1 cellular context compared by ENCODE assay signal in the genomic region with DNA sequence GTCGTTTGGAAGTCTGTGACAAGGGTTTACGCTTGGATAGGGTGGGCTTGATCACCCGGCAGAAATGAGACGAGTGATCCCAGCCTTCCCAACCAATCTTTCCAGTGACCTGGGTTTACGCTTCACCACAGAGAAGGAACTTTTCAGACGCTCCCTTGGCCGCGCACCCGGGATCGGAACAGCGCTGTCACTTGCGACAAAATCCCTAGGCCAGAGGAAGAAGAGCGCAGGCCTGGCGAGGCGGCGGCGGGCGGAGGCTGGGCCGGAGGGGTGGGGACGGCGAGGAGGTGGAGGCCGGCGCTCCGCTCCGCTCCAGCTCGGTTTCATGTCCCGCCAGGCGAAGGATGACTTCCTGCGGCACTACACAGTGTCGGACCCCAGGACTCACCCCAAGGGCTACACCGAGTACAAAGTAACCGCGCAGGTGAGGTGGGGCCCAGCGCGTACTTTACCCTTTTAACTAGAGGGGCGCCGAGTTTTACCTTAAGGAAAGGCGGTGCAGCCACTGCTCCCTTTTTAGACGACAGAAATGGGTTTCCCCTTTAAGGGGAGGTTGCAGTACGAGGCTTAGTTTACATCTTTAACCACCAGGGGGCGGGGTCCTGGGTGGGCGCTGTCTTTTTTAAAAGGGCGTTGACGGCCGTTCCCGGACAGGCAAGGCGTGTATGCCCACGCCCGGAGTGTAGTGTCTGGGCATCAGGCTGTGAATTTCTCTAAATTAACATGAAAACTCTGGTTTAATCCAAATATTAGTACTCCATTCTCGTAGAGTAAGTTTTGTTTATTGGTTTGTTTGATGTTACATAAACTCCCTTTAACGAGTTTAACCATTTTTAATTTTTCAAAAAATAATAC.
TF ChIP-seq lines count a peak whose summit lies in the region.

A gene with protein sequence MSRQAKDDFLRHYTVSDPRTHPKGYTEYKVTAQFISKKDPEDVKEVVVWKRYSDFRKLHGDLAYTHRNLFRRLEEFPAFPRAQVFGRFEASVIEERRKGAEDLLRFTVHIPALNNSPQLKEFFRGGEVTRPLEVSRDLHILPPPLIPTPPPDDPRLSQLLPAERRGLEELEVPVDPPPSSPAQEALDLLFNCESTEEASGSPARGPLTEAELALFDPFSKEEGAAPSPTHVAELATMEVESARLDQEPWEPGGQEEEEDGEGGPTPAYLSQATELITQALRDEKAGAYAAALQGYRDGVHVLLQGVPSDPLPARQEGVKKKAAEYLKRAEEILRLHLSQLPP (plus strand): TSS at position 227 of the 855 bp plus-strand sequence. CDS start 99 bp downstream, at position 326.

TF ChIP-seq in HepG2, 621 proteins besides CTCF, POLR2A, EP300 and RAD21 (continues in another document):
- TF ChIP-seq, protein P1, sequence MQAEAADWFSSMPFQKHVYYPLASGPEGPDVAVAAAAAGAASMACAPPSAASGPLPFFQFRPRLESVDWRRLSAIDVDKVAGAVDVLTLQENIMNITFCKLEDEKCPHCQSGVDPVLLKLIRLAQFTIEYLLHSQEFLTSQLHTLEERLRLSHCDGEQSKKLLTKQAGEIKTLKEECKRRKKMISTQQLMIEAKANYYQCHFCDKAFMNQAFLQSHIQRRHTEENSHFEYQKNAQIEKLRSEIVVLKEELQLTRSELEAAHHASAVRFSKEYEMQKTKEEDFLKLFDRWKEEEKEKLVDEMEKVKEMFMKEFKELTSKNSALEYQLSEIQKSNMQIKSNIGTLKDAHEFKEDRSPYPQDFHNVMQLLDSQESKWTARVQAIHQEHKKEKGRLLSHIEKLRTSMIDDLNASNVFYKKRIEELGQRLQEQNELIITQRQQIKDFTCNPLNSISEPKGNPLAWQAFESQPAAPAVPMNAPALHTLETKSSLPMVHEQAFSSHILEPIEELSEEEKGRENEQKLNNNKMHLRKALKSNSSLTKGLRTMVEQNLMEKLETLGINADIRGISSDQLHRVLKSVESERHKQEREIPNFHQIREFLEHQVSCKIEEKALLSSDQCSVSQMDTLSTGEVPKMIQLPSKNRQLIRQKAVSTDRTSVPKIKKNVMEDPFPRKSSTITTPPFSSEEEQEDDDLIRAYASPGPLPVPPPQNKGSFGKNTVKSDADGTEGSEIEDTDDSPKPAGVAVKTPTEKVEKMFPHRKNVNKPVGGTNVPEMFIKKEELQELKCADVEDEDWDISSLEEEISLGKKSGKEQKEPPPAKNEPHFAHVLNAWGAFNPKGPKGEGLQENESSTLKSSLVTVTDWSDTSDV (CRISPR knock-in tag; IDR thresholded peaks at IDR 0.05): 0 out of 2 replicates have a peak, but pooled peaks have one; percentile 89
- TF ChIP-seq PPARG (CRISPR knock-in tag; conservative IDR thresholded peaks at IDR 0.05) (no peak; the same call in 1 of the 2 replicates), ZBTB7B (CRISPR knock-in tag; IDR thresholded peaks at IDR 0.05) (peak; percentile 27; the same call in 1 of the 2 replicates), BHLHE40 (IDR thresholded peaks at IDR 0.05; ENCODE audit: low read length) (no peak), ZNF768 (CRISPR knock-in tag; IDR thresholded peaks at IDR 0.05) (peak; percentile 61; the same call in 1 of the 2 replicates), SP4 (CRISPR knock-in tag; IDR thresholded peaks at IDR 0.05) (no peak; the same call in 1 of the 2 replicates)
- TF ChIP-seq, protein P2, sequence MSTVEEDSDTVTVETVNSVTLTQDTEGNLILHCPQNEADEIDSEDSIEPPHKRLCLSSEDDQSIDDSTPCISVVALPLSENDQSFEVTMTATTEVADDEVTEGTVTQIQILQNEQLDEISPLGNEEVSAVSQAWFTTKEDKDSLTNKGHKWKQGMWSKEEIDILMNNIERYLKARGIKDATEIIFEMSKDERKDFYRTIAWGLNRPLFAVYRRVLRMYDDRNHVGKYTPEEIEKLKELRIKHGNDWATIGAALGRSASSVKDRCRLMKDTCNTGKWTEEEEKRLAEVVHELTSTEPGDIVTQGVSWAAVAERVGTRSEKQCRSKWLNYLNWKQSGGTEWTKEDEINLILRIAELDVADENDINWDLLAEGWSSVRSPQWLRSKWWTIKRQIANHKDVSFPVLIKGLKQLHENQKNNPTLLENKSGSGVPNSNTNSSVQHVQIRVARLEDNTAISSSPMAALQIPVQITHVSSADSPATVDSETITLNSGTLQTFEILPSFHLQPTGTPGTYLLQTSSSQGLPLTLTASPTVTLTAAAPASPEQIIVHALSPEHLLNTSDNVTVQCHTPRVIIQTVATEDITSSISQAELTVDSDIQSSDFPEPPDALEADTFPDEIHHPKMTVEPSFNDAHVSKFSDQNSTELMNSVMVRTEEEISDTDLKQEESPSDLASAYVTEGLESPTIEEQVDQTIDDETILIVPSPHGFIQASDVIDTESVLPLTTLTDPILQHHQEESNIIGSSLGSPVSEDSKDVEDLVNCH (CRISPR knock-in tag; IDR thresholded peaks at IDR 0.05): no peak
- TF ChIP-seq, protein P3, sequence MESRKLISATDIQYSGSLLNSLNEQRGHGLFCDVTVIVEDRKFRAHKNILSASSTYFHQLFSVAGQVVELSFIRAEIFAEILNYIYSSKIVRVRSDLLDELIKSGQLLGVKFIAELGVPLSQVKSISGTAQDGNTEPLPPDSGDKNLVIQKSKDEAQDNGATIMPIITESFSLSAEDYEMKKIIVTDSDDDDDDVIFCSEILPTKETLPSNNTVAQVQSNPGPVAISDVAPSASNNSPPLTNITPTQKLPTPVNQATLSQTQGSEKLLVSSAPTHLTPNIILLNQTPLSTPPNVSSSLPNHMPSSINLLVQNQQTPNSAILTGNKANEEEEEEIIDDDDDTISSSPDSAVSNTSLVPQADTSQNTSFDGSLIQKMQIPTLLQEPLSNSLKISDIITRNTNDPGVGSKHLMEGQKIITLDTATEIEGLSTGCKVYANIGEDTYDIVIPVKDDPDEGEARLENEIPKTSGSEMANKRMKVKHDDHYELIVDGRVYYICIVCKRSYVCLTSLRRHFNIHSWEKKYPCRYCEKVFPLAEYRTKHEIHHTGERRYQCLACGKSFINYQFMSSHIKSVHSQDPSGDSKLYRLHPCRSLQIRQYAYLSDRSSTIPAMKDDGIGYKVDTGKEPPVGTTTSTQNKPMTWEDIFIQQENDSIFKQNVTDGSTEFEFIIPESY (CRISPR knock-in tag; IDR thresholded peaks at IDR 0.05): peak; percentile 41; the same call in 1 of the 2 replicates
- TF ChIP-seq, protein P4, sequence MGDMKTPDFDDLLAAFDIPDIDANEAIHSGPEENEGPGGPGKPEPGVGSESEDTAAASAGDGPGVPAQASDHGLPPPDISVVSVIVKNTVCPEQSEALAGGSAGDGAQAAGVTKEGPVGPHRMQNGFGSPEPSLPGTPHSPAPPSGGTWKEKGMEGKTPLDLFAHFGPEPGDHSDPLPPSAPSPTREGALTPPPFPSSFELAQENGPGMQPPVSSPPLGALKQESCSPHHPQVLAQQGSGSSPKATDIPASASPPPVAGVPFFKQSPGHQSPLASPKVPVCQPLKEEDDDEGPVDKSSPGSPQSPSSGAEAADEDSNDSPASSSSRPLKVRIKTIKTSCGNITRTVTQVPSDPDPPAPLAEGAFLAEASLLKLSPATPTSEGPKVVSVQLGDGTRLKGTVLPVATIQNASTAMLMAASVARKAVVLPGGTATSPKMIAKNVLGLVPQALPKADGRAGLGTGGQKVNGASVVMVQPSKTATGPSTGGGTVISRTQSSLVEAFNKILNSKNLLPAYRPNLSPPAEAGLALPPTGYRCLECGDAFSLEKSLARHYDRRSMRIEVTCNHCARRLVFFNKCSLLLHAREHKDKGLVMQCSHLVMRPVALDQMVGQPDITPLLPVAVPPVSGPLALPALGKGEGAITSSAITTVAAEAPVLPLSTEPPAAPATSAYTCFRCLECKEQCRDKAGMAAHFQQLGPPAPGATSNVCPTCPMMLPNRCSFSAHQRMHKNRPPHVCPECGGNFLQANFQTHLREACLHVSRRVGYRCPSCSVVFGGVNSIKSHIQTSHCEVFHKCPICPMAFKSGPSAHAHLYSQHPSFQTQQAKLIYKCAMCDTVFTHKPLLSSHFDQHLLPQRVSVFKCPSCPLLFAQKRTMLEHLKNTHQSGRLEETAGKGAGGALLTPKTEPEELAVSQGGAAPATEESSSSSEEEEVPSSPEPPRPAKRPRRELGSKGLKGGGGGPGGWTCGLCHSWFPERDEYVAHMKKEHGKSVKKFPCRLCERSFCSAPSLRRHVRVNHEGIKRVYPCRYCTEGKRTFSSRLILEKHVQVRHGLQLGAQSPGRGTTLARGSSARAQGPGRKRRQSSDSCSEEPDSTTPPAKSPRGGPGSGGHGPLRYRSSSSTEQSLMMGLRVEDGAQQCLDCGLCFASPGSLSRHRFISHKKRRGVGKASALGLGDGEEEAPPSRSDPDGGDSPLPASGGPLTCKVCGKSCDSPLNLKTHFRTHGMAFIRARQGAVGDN (CRISPR knock-in tag; IDR thresholded peaks at IDR 0.05): peak; percentile 91
- TF ChIP-seq, protein P5, sequence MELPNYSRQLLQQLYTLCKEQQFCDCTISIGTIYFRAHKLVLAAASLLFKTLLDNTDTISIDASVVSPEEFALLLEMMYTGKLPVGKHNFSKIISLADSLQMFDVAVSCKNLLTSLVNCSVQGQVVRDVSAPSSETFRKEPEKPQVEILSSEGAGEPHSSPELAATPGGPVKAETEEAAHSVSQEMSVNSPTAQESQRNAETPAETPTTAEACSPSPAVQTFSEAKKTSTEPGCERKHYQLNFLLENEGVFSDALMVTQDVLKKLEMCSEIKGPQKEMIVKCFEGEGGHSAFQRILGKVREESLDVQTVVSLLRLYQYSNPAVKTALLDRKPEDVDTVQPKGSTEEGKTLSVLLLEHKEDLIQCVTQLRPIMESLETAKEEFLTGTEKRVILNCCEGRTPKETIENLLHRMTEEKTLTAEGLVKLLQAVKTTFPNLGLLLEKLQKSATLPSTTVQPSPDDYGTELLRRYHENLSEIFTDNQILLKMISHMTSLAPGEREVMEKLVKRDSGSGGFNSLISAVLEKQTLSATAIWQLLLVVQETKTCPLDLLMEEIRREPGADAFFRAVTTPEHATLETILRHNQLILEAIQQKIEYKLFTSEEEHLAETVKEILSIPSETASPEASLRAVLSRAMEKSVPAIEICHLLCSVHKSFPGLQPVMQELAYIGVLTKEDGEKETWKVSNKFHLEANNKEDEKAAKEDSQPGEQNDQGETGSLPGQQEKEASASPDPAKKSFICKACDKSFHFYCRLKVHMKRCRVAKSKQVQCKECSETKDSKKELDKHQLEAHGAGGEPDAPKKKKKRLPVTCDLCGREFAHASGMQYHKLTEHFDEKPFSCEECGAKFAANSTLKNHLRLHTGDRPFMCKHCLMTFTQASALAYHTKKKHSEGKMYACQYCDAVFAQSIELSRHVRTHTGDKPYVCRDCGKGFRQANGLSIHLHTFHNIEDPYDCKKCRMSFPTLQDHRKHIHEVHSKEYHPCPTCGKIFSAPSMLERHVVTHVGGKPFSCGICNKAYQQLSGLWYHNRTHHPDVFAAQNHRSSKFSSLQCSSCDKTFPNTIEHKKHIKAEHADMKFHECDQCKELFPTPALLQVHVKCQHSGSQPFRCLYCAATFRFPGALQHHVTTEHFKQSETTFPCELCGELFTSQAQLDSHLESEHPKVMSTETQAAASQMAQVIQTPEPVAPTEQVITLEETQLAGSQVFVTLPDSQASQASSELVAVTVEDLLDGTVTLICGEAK (IDR thresholded peaks at IDR 0.05): no peak
- TF ChIP-seq, protein P5 (CRISPR knock-in tag; IDR thresholded peaks at IDR 0.05): peak; percentile 91
- TF ChIP-seq, protein P6, sequence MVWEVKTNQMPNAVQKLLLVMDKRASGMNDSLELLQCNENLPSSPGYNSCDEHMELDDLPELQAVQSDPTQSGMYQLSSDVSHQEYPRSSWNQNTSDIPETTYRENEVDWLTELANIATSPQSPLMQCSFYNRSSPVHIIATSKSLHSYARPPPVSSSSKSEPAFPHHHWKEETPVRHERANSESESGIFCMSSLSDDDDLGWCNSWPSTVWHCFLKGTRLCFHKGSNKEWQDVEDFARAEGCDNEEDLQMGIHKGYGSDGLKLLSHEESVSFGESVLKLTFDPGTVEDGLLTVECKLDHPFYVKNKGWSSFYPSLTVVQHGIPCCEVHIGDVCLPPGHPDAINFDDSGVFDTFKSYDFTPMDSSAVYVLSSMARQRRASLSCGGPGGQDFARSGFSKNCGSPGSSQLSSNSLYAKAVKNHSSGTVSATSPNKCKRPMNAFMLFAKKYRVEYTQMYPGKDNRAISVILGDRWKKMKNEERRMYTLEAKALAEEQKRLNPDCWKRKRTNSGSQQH (CRISPR knock-in tag; IDR thresholded peaks at IDR 0.05; ENCODE audit: low read depth): 0 out of 2 replicates have a peak, but pooled peaks have one; percentile 26
- TF ChIP-seq, protein P7, sequence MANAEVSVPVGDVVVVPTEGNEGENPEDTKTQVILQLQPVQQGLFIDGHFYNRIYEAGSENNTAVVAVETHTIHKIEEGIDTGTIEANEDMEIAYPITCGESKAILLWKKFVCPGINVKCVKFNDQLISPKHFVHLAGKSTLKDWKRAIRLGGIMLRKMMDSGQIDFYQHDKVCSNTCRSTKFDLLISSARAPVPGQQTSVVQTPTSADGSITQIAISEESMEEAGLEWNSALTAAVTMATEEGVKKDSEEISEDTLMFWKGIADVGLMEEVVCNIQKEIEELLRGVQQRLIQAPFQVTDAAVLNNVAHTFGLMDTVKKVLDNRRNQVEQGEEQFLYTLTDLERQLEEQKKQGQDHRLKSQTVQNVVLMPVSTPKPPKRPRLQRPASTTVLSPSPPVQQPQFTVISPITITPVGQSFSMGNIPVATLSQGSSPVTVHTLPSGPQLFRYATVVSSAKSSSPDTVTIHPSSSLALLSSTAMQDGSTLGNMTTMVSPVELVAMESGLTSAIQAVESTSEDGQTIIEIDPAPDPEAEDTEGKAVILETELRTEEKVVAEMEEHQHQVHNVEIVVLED (CRISPR knock-in tag; IDR thresholded peaks at IDR 0.05; ENCODE audit: borderline replicate concordance): peak; percentile 72; the same call in 1 of the 2 replicates
- TF ChIP-seq, protein P8, sequence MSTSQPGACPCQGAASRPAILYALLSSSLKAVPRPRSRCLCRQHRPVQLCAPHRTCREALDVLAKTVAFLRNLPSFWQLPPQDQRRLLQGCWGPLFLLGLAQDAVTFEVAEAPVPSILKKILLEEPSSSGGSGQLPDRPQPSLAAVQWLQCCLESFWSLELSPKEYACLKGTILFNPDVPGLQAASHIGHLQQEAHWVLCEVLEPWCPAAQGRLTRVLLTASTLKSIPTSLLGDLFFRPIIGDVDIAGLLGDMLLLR (CRISPR knock-in tag; IDR thresholded peaks at IDR 0.05): peak; percentile 83; the same call in 1 of the 2 replicates
